ENCODE assay signal across 23 cellular contexts in the genomic region with DNA sequence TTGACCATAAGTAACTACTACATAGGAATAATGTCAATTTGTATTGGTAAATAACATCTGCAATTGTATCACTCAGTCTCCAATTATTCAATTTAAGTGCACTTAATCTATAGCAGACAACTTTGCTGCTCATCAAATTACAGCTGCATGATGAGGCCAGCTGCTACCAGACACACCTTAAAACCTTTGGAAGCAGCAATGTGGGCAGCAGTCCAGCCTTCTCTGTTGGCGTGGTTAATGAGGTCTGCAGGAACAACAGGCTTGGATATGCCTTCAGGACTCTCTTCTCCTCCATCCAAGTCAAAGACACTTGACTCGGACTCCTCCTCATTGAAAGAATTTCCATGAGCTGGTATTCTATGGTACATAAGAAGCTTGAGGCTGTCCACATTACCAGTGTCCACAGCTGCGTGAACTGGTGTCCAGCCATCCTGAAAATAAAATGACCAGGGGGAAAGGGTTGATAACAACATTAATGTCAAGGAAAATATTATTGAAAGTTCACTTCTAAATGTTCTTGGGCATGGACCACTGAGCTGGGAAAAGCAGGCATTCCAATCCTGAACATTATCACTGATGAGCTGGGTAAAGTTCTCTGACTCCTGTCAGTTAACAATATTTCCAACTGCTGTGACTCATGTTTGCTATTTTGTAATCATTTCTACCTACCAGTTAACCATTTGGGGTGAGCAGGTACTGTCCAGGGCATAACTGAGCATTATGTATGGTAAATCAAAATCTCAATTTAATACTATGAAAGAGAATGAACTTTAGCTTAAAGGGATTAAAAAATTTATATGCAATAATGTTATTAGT.
DNase-seq lines count a peak whose midpoint lies in the region; ATAC-seq and TF ChIP-seq lines count a peak whose summit lies in the region.
"Had no signal": no experiment of that assay in that cellular context is flagged by ENCODE, and none has a peak within 500 bp of the region (broad histone marks: within the 10 kb centered on the region; RNA-seq: fewer than 3 reads in every experiment).

No MANE protein-coding gene starts in this region.

- no peaks in the 10 kb centered on the region for H3K36me3 ChIP-seq in RWPE2 (ENCODE audit: low read depth)
- H3K36me3 ChIP-seq: SJCRH30 had no signal

- ATAC-seq in RWPE2 (ENCODE audit: low read depth) = peak; percentile 85
- no peak for ATAC-seq in HG02798 (IDR thresholded peaks at IDR 0.05; ENCODE audit: poor library complexity, unreplicated experiment)
- ATAC-seq in GM21390 (IDR thresholded peaks at IDR 0.05; ENCODE audit: unreplicated experiment) = no peak
- ATAC-seq: activated naive CD8-positive, alpha-beta T cell treated with anti-CD3 and anti-CD28 coated beads, Interleukin-2, amount 50 U/mL, for 24 hours; naive thymus-derived CD8-positive, alpha-beta T cell had no signal

- H3K4me1 ChIP-seq in RWPE2 (ENCODE audit: insufficient read depth, poor library complexity, severe bottlenecking) = peaks cover 7% of the 10 kb centered on the region
- H3K4me1 ChIP-seq: SJCRH30 had no signal

- peak overlapping the region; percentile 23 for H3K27ac ChIP-seq in RWPE2 (ENCODE audit: poor library complexity, severe bottlenecking)
- H3K27ac ChIP-seq: cardiac muscle cell, esophagus muscularis mucosa, KMS-11, SJCRH30, skin epidermis had no signal

- no peaks in the 10 kb centered on the region for H3K27me3 ChIP-seq in RWPE2 (ENCODE audit: insufficient read depth, poor library complexity, severe bottlenecking)
- H3K27me3 ChIP-seq: cardiac muscle cell, esophagus muscularis mucosa, SJCRH30 had no signal

- no peaks in the 10 kb centered on the region for H3K9me3 ChIP-seq in RWPE2 (ENCODE audit: severe bottlenecking)
- H3K9me3 ChIP-seq: esophagus muscularis mucosa, SJCRH30 had no signal

- TF ChIP-seq CTCF in RWPE2 (IDR thresholded peaks at IDR 0.05; ENCODE audit: poor library complexity, severe bottlenecking) (no peak), GM10266 (IDR thresholded peaks at IDR 0.05; ENCODE audit: control insufficient read depth, insufficient read depth, low read depth, missing control alignments) (no peak)

- no peak overlapping the region for H3K4me3 ChIP-seq in RWPE2 (ENCODE audit: severe bottlenecking)
- H3K4me3 ChIP-seq: cardiac muscle cell, esophagus muscularis mucosa, lung, SJCRH30, skin epidermis had no signal

- in situ Hi-C loops in Caki2 (cut with HindIII; ENCODE audit: low pct_unique_long_range_greater_than_20kb, low sequenced_read_pairs) = no loop called here

- DNase-seq in Caki2 (ENCODE audit: low read depth) = peak; percentile 96
- DNase-seq in NCI-H2029 (lab: John Stamatoyannopoulos, UW) = peak; percentile 77
- no peak for DNase-seq in RWPE2 (ENCODE audit: low spot score)
- DNase-seq in left kidney (ENCODE audit: low read depth, low spot score) = peak; percentile 43
- no peak for DNase-seq in GM10266 (ENCODE audit: extremely low spot score)
- no peak for DNase-seq in UCSD-AML1 (lab: John Stamatoyannopoulos, UW; ENCODE audit: unreplicated experiment)
- DNase-seq: activated CD4-positive, CD25-positive, alpha-beta regulatory T cell treated with anti-CD3 and anti-CD28 coated beads, Interleukin-2, amount 50 U/mL, for 72 hours; activated naive CD8-positive, alpha-beta T cell treated with anti-CD3 and anti-CD28 coated beads, Interleukin-2, amount 50 U/mL, for 24 hours; glutamatergic neuron; naive thymus-derived CD8-positive, alpha-beta T cell; NCI-H1436 treated with DMSO at 0.1 percent for 48 hours; NCI-H446; OCI-M1; posterior cingulate gyrus; stimulated activated CD4-positive, alpha-beta T cell treated with anti-CD3 and anti-CD28 coated beads, Interleukin-4, amount 100 ng/mL, for 1 hour had no signal

Comparison
In these comparisons a context has a peak if more than half of its experiments do, and no peak if none do; other contexts are left out.
1. DNase-seq: peak in Caki2 (single experiment), NCI-H2029 (single experiment) and left kidney (single experiment); none in RWPE2 (single experiment), GM10266 (single experiment) and UCSD-AML1 (single experiment).